ENCODE assay signal across 12 cellular contexts in the genomic region with DNA sequence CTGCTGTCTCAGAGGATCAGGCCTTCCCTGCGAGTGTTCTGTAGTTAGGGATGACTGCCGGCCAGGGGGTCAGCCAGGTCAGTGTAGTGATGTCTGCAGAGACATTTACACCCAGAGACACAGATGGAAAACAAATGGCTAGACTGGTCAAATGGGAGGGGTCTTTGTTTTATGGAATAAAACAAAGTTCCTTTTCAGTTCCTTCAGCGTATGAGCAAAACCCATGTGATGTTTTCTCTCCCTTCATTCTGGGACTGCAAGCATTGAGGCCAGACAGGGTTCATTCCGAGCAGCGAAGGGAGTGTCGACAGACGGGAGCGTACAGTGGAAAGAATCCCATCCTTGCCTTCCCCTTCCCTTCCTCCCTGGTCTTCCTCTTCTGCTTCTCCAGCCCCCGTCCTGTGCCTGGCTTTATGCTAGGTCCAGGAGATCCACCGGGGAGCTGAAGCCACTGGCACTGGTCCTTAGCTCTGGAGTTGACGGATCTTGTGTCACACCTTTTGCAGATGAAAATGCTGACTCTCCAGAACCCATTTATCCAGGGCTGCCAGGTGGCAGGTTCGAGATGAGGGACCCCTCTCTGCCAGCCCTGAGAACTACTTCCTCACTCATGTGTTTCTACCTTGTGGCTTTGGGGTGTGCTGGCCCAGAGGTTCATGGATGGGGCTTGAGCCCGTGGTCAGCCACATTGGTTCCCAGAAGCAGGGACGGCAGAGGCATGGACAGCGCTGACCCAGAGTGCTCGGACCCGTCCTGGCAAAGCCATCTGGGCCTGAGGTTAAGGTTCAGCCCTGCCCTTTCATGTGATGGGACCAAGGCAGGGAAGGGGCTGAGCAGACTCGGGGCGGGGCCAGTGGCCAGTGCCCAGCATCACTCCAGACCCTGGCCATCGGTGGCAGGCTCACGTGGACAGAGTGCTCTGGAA. TPM values are rescaled to one million over a fixed set of nuclear protein-coding genes. Genes with fewer than 3 reads are reported as not detected.
DNase-seq lines count a peak whose midpoint lies in the region; ATAC-seq, FAIRE-seq and TF ChIP-seq lines count a peak whose summit lies in the region.
"Had no signal": no experiment of that assay in that cellular context is flagged by ENCODE, and none has a peak within 500 bp of the region (broad histone marks: within the 10 kb centered on the region; RNA-seq: fewer than 3 reads in every experiment).

No MANE protein-coding gene starts in this region.

- peaks cover 41% of the 10 kb centered on the region for H3K36me3 Mint-ChIP-seq in osteocyte (ENCODE audit: unreplicated experiment)

- peaks cover 3% of the 10 kb centered on the region for H3K9me1 ChIP-seq in K562 (ENCODE audit: control insufficient read depth, insufficient read depth, low read length)

- in situ Hi-C loops in K562 (cut with MboI) = no loop called here
- in situ Hi-C loops in transverse colon (cut with MboI; ENCODE audit: low pct_ligation_motif_present in 1 of 4, low pct_unique_long_range_greater_than_20kb in 1 of 4, low sequenced_read_pairs in 3 of 4) = no loop called here

- POLR2A ChIA-PET in K562 (lab: Yijun Ruan, JAX) = interaction anchor here (0.8 to 4.4 kb wide), 2 partner anchors 10 to 185 kb away, joined by 3 to 16 read pairs; no protein-coding TSS in a partner anchor

- no peaks in the 10 kb centered on the region for H3K9me3 Mint-ChIP-seq in osteocyte (ENCODE audit: unreplicated experiment)

- WGBS in K562 (ENCODE audit: insufficient coverage, low coverage, missing lambda C conversion rate) = 52% methylated on average over 21 of the region's 21 CpGs
- WGBS in heart left ventricle, 4 donors = 63 to 77% (median 74%) methylated on average over 17 to 21 of the region's 21 CpGs
- WGBS in transverse colon (ENCODE audit: low coverage in 1 of 2), 2 donors = 49 to 80% methylated on average over 8 to 21 of the region's 21 CpGs

- intact Hi-C loops in K562 (cut with micrococcal nuclease) (no loop called here), heart left ventricle (cut with DNase I) (no loop called here), transverse colon (cut with DNase I; ENCODE audit: low total_unique reads) (no loop called here)

- no peak for TF ChIP-seq RAD21 in K562 (CRISPR knock-in tag; conservative IDR thresholded peaks at IDR 0.05 in 1 of 2, IDR thresholded peaks at IDR 0.05 in 1 of 2)

- no peak for TF ChIP-seq EP300 in K562 (IDR thresholded peaks at IDR 0.05; ENCODE audit: low read length)
- no peak for TF ChIP-seq EP300 in transverse colon (IDR thresholded peaks at IDR 0.05; ENCODE audit: low read depth)

- TF ChIP-seq CTCF in K562 (IDR thresholded peaks at IDR 0.05 in 2 of 3, conservative IDR thresholded peaks at IDR 0.05 in 1 of 3; ENCODE audit: insufficient read depth in 2 of 3, low read depth in 1 of 3, low read length in 3 of 3) = no peak
- no peak for TF ChIP-seq CTCF in heart left ventricle (IDR thresholded peaks at IDR 0.05)
- no peak for TF ChIP-seq CTCF in osteocyte (IDR thresholded peaks at IDR 0.05)
- no peak for TF ChIP-seq CTCF in transverse colon (IDR thresholded peaks at IDR 0.05)

- H3K27me3 Mint-ChIP-seq in osteocyte (ENCODE audit: unreplicated experiment) = no peaks in the 10 kb centered on the region

- no peak for DNase-seq in K562 (ENCODE audit: extremely low read depth in 1 of 4, low spot score in 3 of 4)
- peak in 3 of 5 donors; percentile 39 to 68 (median 46) for DNase-seq in heart left ventricle
- DNase-seq in osteocyte (ENCODE audit: extremely low spot score, unreplicated experiment) = no peak
- no peak for DNase-seq in transverse colon
- DNase-seq in NCI-H146 treated with DMSO at 0.1 percent for 48 hours (lab: John Stamatoyannopoulos, UW; ENCODE audit: unreplicated experiment) = no peak
- DNase-seq in T1000 (lab: John Stamatoyannopoulos, UW) = no peak
- DNase-seq in amniotic stem cell (lab: John Stamatoyannopoulos, UW) = no peak
- no peak for DNase-seq in T-helper 2 cell
- DNase-seq: activated T-cell treated with anti-CD3 and anti-CD28 coated beads for 4 hours, NCI-H1436 treated with DMSO at 0.1 percent for 48 hours, NCI-H748 treated with DMSO at 0.1 percent for 48 hours had no signal

- no TSS peak for BruUV-seq in K562 (replicated peaks; lab: Mats Ljungman, UMichigan)

- H3K79me2 ChIP-seq in K562 (ENCODE audit: control insufficient read depth, insufficient read depth, low read length) = no peaks in the 10 kb centered on the region

- H3K4me1 ChIP-seq in K562 (replicated peaks in 1 of 2; ENCODE audit: control insufficient read depth in 2 of 2, insufficient read depth in 2 of 2, low read length in 2 of 2) = peaks cover 0 to 12% of the 10 kb centered on the region in 2 experiments; a peak in 2 of 5 replicates
- peaks cover 0 to 23% (median 6%) of the 10 kb centered on the region in 12 donors for H3K4me1 ChIP-seq in heart left ventricle
- peaks cover 0 to 8% (median under 1%) of the 10 kb centered on the region in 4 donors for H3K4me1 ChIP-seq in transverse colon

- ATAC-seq in K562 (no peak), heart left ventricle (peak; percentile 43 to 74 (median 54))

- H3K27ac ChIP-seq in K562 (ENCODE audit: extremely low read depth, low read depth, low read length) = no peak overlapping the region
- peak overlapping the region in 11 of 12 donors; percentile 0 to 69 (median 55) for H3K27ac ChIP-seq in heart left ventricle
- H3K27ac ChIP-seq in transverse colon = peak overlapping the region; percentile 39 to 77 (median 48)
- H3K27ac ChIP-seq: C4-2B had no signal

- H3K27ac Mint-ChIP-seq in osteocyte (ENCODE audit: unreplicated experiment) = peak overlapping the region; percentile 71

- H3K4me3 ChIP-seq in K562 (no peak overlapping the region), heart left ventricle (no peak overlapping the region), transverse colon (no peak overlapping the region)

- H4K20me1 ChIP-seq in K562 (replicated peaks; ENCODE audit: control insufficient read depth, insufficient read depth, low read length) = no peaks in the 10 kb centered on the region; the same call in 1 of the 2 replicates

- H3K27me3 ChIP-seq in K562 (ENCODE audit: control insufficient read depth in 2 of 2, insufficient read depth in 2 of 2, low read length in 2 of 2) = no peaks in the 10 kb centered on the region
- no peaks in the 10 kb centered on the region for H3K27me3 ChIP-seq in heart left ventricle
- H3K27me3 ChIP-seq in transverse colon = no peaks in the 10 kb centered on the region

- H2AFZ ChIP-seq in K562 (ENCODE audit: low read depth, low read length) = no peak overlapping the region

- CTCF ChIA-PET in K562 (lab: Yijun Ruan, JAX; ENCODE audit: low intra/inter-chr PET ratio) = no interaction called here

- H3K36me3 ChIP-seq in K562 (ENCODE audit: control insufficient read depth, insufficient read depth, low read length) (peaks cover 7% of the 10 kb centered on the region), heart left ventricle (peaks cover 0 to 75% (median 54%) of the 10 kb centered on the region in 9 donors), transverse colon (peaks cover 0 to 15% (median 3%) of the 10 kb centered on the region in 4 donors)

- peaks cover 4% of the 10 kb centered on the region for H3K4me1 Mint-ChIP-seq in osteocyte (ENCODE audit: unreplicated experiment)

- no peaks in the 10 kb centered on the region for H3K9me3 ChIP-seq in K562 (replicated peaks; ENCODE audit: control insufficient read depth, insufficient read depth, low read depth, low read length)
- no peaks in the 10 kb centered on the region for H3K9me3 ChIP-seq in heart left ventricle
- no peaks in the 10 kb centered on the region for H3K9me3 ChIP-seq in transverse colon

- no peak for TF ChIP-seq POLR2A in K562 (conservative IDR thresholded peaks at IDR 0.05)
- no peak for TF ChIP-seq POLR2A in heart left ventricle (IDR thresholded peaks at IDR 0.05)
- TF ChIP-seq POLR2A in transverse colon (IDR thresholded peaks at IDR 0.05) = no peak

- no peak overlapping the region for H3K4me2 ChIP-seq in K562 (ENCODE audit: insufficient read depth, low read length)

- FAIRE-seq in K562 (lab: Jason Lieb, UNC) = no peak

- no peak overlapping the region for H3K9ac ChIP-seq in K562 (ENCODE audit: insufficient read depth in 1 of 2, low read depth in 2 of 2, low read length in 2 of 2)

- H3K4me3 Mint-ChIP-seq in osteocyte (ENCODE audit: unreplicated experiment) = no peak overlapping the region

RNA-seq across cellular contexts. Expression of gene ITGB1BP1, which starts 24.2 kb away (rescaled TPM):
- total RNA-seq in K562 (2011; cell fraction: chromatin; rRNA removed; ENCODE audit: low replicate concordance) = 25.1 and 41.2 TPM in 2 replicates
- total RNA-seq in K562 (2011; cell fraction: nucleolus; rRNA removed) = 12.7 and 15.7 TPM in 2 replicates
- 28.8 TPM in 2 replicates for total RNA-seq in K562 (2011; cell fraction: nucleoplasm; rRNA removed)
- total RNA-seq in K562 (2014; rRNA removed) (45.6 and 49.9 TPM in 2 replicates), K562 (2014; rRNA removed; fragmentation: Illumina TruSeq; extraction: Trizol) (45.7 and 56.2 TPM in 2 replicates), K562 (2015; rRNA removed; fragmentation: Illumina TruSeq; extraction: Trizol) (39.2 and 44.1 TPM in 2 replicates), K562 (2021) (94.3 and 99.4 TPM in 2 replicates), heart left ventricle (100 to 1,000 TPM in 6 of 9 donors, 10 to 100 TPM in 3; 26.5 to 163 (median 104) TPM), osteocyte (91.8 and 98.0 TPM in 2 replicates), transverse colon (10 to 100 TPM; 10.7 to 27.7 (median 21.7) TPM)
- polyA plus RNA-seq in K562 (2011; rRNA removed) (64.0 and 95.3 TPM in 2 replicates), K562 (2014; fragmentation: Illumina TruSeq; extraction: Trizol) (55.2 and 59.8 TPM in 2 replicates), K562 (2014; fragmentation: Nextera tagmentation; extraction: Ambion mirVana) (10 to 100 TPM; 37.8 to 50.4 TPM), K562 (2014; rRNA removed) (66.3 and 72.1 TPM in 2 replicates), heart left ventricle (100 to 1,000 TPM in 1 of 2 donors, 10 to 100 TPM in 1; 85.6 to 165 TPM)
- 35.4 and 40.8 TPM in 2 replicates for polyA plus RNA-seq in K562 (2011; cell fraction: cytosol; rRNA removed)
- 28.1 and 35.0 TPM in 2 replicates for polyA plus RNA-seq in K562 (2011; cell fraction: nucleus; rRNA removed)
- polyA plus RNA-seq in K562 (2012) = 51.3 and 95.2 TPM in 2 replicates
- 27.7 and 38.9 TPM in 2 replicates for polyA minus RNA-seq in K562 (2011; rRNA and poly(A)+ RNA removed)
- polyA minus RNA-seq in K562 (2011; cell fraction: cytosol; rRNA and poly(A)+ RNA removed) = 12.0 and 16.9 TPM in 2 replicates
- polyA minus RNA-seq in K562 (2011; cell fraction: nucleus; rRNA and poly(A)+ RNA removed) = 7.1 and 12.2 TPM in 2 replicates

RNA-seq across cellular contexts. Expression of gene CPSF3, which starts 24.3 kb away (rescaled TPM):
- total RNA-seq in K562 (2011; cell fraction: chromatin; rRNA removed; ENCODE audit: low replicate concordance) = 41.0 and 77.7 TPM in 2 replicates
- total RNA-seq in K562 (2011; cell fraction: nucleolus; rRNA removed) = 20.5 and 21.1 TPM in 2 replicates
- 28.6 and 37.0 TPM in 2 replicates for total RNA-seq in K562 (2011; cell fraction: nucleoplasm; rRNA removed)
- total RNA-seq in K562 (2014; rRNA removed) (59.8 and 79.0 TPM in 2 replicates), K562 (2014; rRNA removed; fragmentation: Illumina TruSeq; extraction: Trizol) (117 and 123 TPM in 2 replicates), K562 (2015; rRNA removed; fragmentation: Illumina TruSeq; extraction: Trizol) (115 and 121 TPM in 2 replicates), K562 (2021) (77.2 and 80.7 TPM in 2 replicates), heart left ventricle (10 to 100 TPM; 13.8 to 27.5 (median 18.3) TPM), osteocyte (27.7 and 28.8 TPM in 2 replicates), transverse colon (100 to 1,000 TPM in 1 of 4 donors, 10 to 100 TPM in 3; 17.6 to 173 (median 22.2) TPM)
- polyA plus RNA-seq in K562 (2011; rRNA removed) (44.1 and 59.3 TPM in 2 replicates), K562 (2014; fragmentation: Illumina TruSeq; extraction: Trizol) (94.5 and 105 TPM in 2 replicates), K562 (2014; fragmentation: Nextera tagmentation; extraction: Ambion mirVana) (100 to 1,000 TPM in 1 of 2 experiments, 10 to 100 TPM in 1; 98.4 to 151 TPM), K562 (2014; rRNA removed) (54.2 and 55.0 TPM in 2 replicates), heart left ventricle (10 to 100 TPM; 12.0 to 21.9 TPM)
- polyA plus RNA-seq in K562 (2011; cell fraction: cytosol; rRNA removed) = 14.8 and 36.5 TPM in 2 replicates
- polyA plus RNA-seq in K562 (2011; cell fraction: nucleus; rRNA removed) = 41.1 and 55.6 TPM in 2 replicates
- polyA plus RNA-seq in K562 (2012) = 81.0 and 95.1 TPM in 2 replicates
- 93.3 and 95.1 TPM in 2 replicates for polyA minus RNA-seq in K562 (2011; rRNA and poly(A)+ RNA removed)
- 47.0 and 49.4 TPM in 2 replicates for polyA minus RNA-seq in K562 (2011; cell fraction: cytosol; rRNA and poly(A)+ RNA removed)
- polyA minus RNA-seq in K562 (2011; cell fraction: nucleus; rRNA and poly(A)+ RNA removed) = 28.9 and 47.3 TPM in 2 replicates

Comparison
In these comparisons a context has a peak if more than half of its experiments do, and no peak if none do; other contexts are left out.
1. DNase-seq: peak in heart left ventricle (3 of 5); none in K562 (0 of 4), osteocyte (single experiment), transverse colon (single experiment), NCI-H146 treated with DMSO at 0.1 percent for 48 hours (single experiment), T1000 (single experiment), amniotic stem cell (single experiment) and T-helper 2 cell (0 of 5).